ENCODE assay signal across 17 cellular contexts in genomic region chr5:172809774-172810173, GRCh38. TPM values are rescaled to one million over a fixed set of nuclear protein-coding genes. Genes with fewer than 3 reads are reported as not detected.
A peak's percentile ranks its signal among the peaks of the same experiment; 100 is the strongest.
DNase-seq lines count a peak whose midpoint lies in the region; ATAC-seq and TF ChIP-seq lines count a peak whose summit lies in the region.
"Had no signal": no experiment of that assay in that cellular context is flagged by ENCODE, and none has a peak within 500 bp of the region (broad histone marks: within the 10 kb centered on the region; RNA-seq: fewer than 3 reads in every experiment).

No MANE protein-coding gene starts in this region.

- POLR2A ChIA-PET in HEK293 (lab: Yijun Ruan, JAX): interaction anchor here (0.6 kb wide), 2 partner anchors 65 to 150 kb away, joined by 3 read pairs; partner anchors contain the start of gene RPL26L1

- peaks cover 7% of the 10 kb centered on the region for H3K36me3 Mint-ChIP-seq in central memory CD8-positive, alpha-beta T cell (ENCODE audit: insufficient read depth)
- H3K36me3 Mint-ChIP-seq in chondrocyte (ENCODE audit: low read depth): no peaks in the 10 kb centered on the region
- H3K36me3 Mint-ChIP-seq: CD4-positive, alpha-beta memory T cell; CD4-positive, CD25-positive, alpha-beta regulatory T cell; CD8-positive, alpha-beta memory T cell had no signal

- CTCF ChIA-PET in HEK293 (lab: Yijun Ruan, JAX): interaction anchor here (0.6 to 1.1 kb wide), 2 partner anchors 35 to 37 kb away, joined by 3 read pairs; no protein-coding TSS in a partner anchor

- peaks cover 4% of the 10 kb centered on the region for H3K9me3 Mint-ChIP-seq in central memory CD8-positive, alpha-beta T cell
- H3K9me3 Mint-ChIP-seq in chondrocyte (ENCODE audit: low read depth): peaks cover 4% of the 10 kb centered on the region
- H3K9me3 Mint-ChIP-seq: CD8-positive, alpha-beta memory T cell had no signal

- no peak overlapping the region for H3K4me3 Mint-ChIP-seq in central memory CD8-positive, alpha-beta T cell
- no peak overlapping the region for H3K4me3 Mint-ChIP-seq in chondrocyte (ENCODE audit: unreplicated experiment)
- H3K4me3 Mint-ChIP-seq: CD14-positive monocyte; CD4-positive, CD25-positive, alpha-beta regulatory T cell; CD8-positive, alpha-beta memory T cell had no signal

- no peak overlapping the region for H3K27ac ChIP-seq in HEK293 (ENCODE audit: extremely low read depth, low read depth, low read length)
- H3K27ac ChIP-seq: BLaER1 had no signal

- H3K27me3 Mint-ChIP-seq in central memory CD8-positive, alpha-beta T cell: no peaks in the 10 kb centered on the region
- no peaks in the 10 kb centered on the region for H3K27me3 Mint-ChIP-seq in chondrocyte (ENCODE audit: low read depth)
- H3K27me3 Mint-ChIP-seq: CD8-positive, alpha-beta memory T cell had no signal

- ATAC-seq in central memory CD8-positive, alpha-beta T cell (replicated peaks; ENCODE audit: extremely low read depth, poor library complexity, severe bottlenecking): no peak
- ATAC-seq in GM21526 (IDR thresholded peaks at IDR 0.05; ENCODE audit: low FRiP score, unreplicated experiment): no peak

- no peaks in the 10 kb centered on the region for H3K9me3 ChIP-seq in HEK293 (ENCODE audit: control insufficient read depth, insufficient read depth, low read depth, low read length)
- H3K9me3 ChIP-seq: BE2C had no signal

- TF ChIP-seq CTCF in HEK293 (tag by site-specific recombination; IDR thresholded peaks at IDR 0.05) (no peak), chondrocyte (IDR thresholded peaks at IDR 0.05) (no peak)

- peaks cover 16% of the 10 kb centered on the region for H3K4me1 Mint-ChIP-seq in central memory CD8-positive, alpha-beta T cell
- H3K4me1 Mint-ChIP-seq in chondrocyte (ENCODE audit: low read depth): peaks cover 17% of the 10 kb centered on the region

- H3K36me3 ChIP-seq in HEK293 (ENCODE audit: control insufficient read depth in 2 of 2, insufficient read depth in 1 of 2, low read length in 2 of 2): no peaks in the 10 kb centered on the region
- H3K36me3 ChIP-seq: BE2C had no signal

- H3K27ac Mint-ChIP-seq in central memory CD8-positive, alpha-beta T cell (ENCODE audit: low read depth): peak overlapping the region; percentile 82
- no peak overlapping the region for H3K27ac Mint-ChIP-seq in chondrocyte (ENCODE audit: unreplicated experiment)
- H3K27ac Mint-ChIP-seq: CD4-positive, CD25-positive, alpha-beta regulatory T cell had no signal

- no peaks in the 10 kb centered on the region for H3K4me1 ChIP-seq in HEK293 (ENCODE audit: control insufficient read depth, insufficient read depth, low read length)
- H3K4me1 ChIP-seq: BE2C had no signal

- DNase-seq in central memory CD8-positive, alpha-beta T cell (ENCODE audit: low spot score in 2 of 2): no peak
- DNase-seq in chondrocyte (ENCODE audit: low spot score): no peak
- no peak for DNase-seq in T-helper 9 cell
- DNase-seq: 8988T; ACHN; BE2C; C1 segment of cervical spinal cord; CD4-positive, alpha-beta memory T cell; CD4-positive, CD25-positive, alpha-beta regulatory T cell; CD8-positive, alpha-beta memory T cell; COR-L47; DMS79 treated with DMSO at 0.1 percent for 48 hours; GF-D8 had no signal

- H3K4me3 ChIP-seq in HEK293 (ENCODE audit: low read depth, low read length): no peak overlapping the region
- H3K4me3 ChIP-seq: BLaER1 had no signal

TF ChIP-seq in HEK293, 187 proteins besides CTCF, POLR2A, EP300 and RAD21:
- TF ChIP-seq ZNF155 (tag by site-specific recombination; IDR thresholded peaks at IDR 0.05) (no peak), ZNF121 (tag by site-specific recombination; IDR thresholded peaks at IDR 0.05) (no peak), ZNF248 (tag by site-specific recombination; IDR thresholded peaks at IDR 0.05) (peak; percentile 93; the same call in 1 of the 2 replicates), OVOL3 (tag by site-specific recombination; IDR thresholded peaks at IDR 0.05) (no peak)
TF ChIP-seq in HEK293: peak in this region for 1.

RNA-seq across cellular contexts. Expression of gene ERGIC1, which starts 24.3 kb away (rescaled TPM):
- 141 to 154 TPM (median 148 TPM) in 3 replicates for total RNA-seq in chondrocyte

RNA-seq across cellular contexts. Expression of gene DUSP1, which starts 38.8 kb away (rescaled TPM):
- total RNA-seq in chondrocyte: 91.5 to 171 TPM (median 150 TPM) in 3 replicates
